ENCODE assay signal across 13 cellular contexts in the genomic region with DNA sequence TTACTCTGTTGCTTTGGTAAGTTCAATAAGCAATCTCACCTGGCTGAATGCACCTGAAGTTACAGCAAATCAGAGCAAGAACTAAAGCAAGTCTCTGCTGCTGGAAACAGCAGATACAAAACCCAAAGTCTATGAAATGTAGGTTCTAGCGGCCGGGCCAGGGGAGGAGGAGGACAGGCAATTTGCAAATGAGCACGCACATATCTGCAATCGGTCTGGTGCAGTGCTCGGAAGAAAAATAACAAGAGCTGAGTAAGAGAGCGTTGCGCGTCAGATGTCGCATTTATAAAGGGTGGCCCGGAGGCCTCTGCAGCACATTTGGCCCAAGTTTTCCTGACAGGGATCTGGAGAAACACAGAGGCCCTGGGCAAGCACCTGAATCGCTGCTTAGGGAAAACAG.
DNase-seq lines count a peak whose midpoint lies in the region; ATAC-seq, FAIRE-seq and TF ChIP-seq lines count a peak whose summit lies in the region.
"Had no signal": no experiment of that assay in that cellular context is flagged by ENCODE, and none has a peak within 500 bp of the region (broad histone marks: within the 10 kb centered on the region; RNA-seq: fewer than 3 reads in every experiment).

No MANE protein-coding gene starts in this region.

- H2AFZ ChIP-seq in PC-9 (no peak overlapping the region), H1 (ENCODE audit: low read length) (no peak overlapping the region)

- DNase-seq in activated T-cell treated with anti-CD3 and anti-CD28 coated beads, Interleukin-2, amount 50 U/mL, for 1 hour = peak; percentile 19
- DNase-seq in activated T-cell treated with anti-CD3 and anti-CD28 coated beads for 4 hours (no peak), PC-9 (no peak), H1 (ENCODE audit: low read depth in 1 of 2, low spot score in 2 of 2) (no peak), GOT3 (lab: John Stamatoyannopoulos, UW) (no peak), glomerular visceral epithelial cell (ENCODE audit: extremely low spot score) (no peak), NCI-H2196 treated with DMSO at 0.1 percent for 48 hours (lab: John Stamatoyannopoulos, UW; ENCODE audit: unreplicated experiment) (no peak)
- no peak for DNase-seq in stimulated activated naive CD8-positive, alpha-beta T cell treated with anti-CD3 and anti-CD28 coated beads, Interleukin-15, amount 100 ng/mL, for 72 hours
- DNase-seq: effector CD4-positive, alpha-beta T cell; MM.1S; NK-92 treated with Interleukin-12 subunit alpha and Interleukin-12 subunit beta, amount 100 ng/mL, for 24 hours; SIG-M5; thyroid gland had no signal

- H3F3A ChIP-seq in PC-9 (ENCODE audit: insufficient read depth, low read depth) = peaks cover 79% of the 10 kb centered on the region

- no peak overlapping the region for H3K9ac ChIP-seq in H1 (replicated peaks in 1 of 4; ENCODE audit: extremely low read depth in 1 of 4, low read depth in 3 of 4, low read length in 3 of 4)

- no peak overlapping the region for H3K4me3 ChIP-seq in PC-9
- H3K4me3 ChIP-seq in H1 (ENCODE audit: extremely low read depth in 1 of 4, insufficient read depth in 2 of 4, low read depth in 3 of 4, low read length in 4 of 4) = no peak overlapping the region
- H3K4me3 ChIP-seq: thyroid gland had no signal

- TF ChIP-seq CTCF in PC-9 (conservative IDR thresholded peaks at IDR 0.05) = no peak
- TF ChIP-seq CTCF in H1 (IDR thresholded peaks at IDR 0.05; ENCODE audit: control extremely low read depth in 1 of 3, insufficient read depth in 1 of 3, low read depth in 1 of 3, low read length in 3 of 3) = no peak

- no peak overlapping the region for H4K91ac ChIP-seq in H1 (replicated peaks; ENCODE audit: insufficient read length, low read length)

- intact Hi-C loops in PC-9 (cut with micrococcal nuclease; ENCODE audit: unreplicated experiment) = no loop called here

- H2BK15ac ChIP-seq in H1 (ENCODE audit: low read length) = no peak overlapping the region

- H3K4me1 ChIP-seq in PC-9 (replicated peaks; ENCODE audit: insufficient read depth) = peaks cover 69% of the 10 kb centered on the region
- H3K4me1 ChIP-seq in H1 (replicated peaks in 1 of 4; ENCODE audit: control insufficient read depth in 3 of 4, insufficient read depth in 4 of 4, low read length in 3 of 4) = peaks cover 2 to 17% (median 6%) of the 10 kb centered on the region in 4 experiments; a peak in 6 of 7 replicates
- H3K4me1 ChIP-seq: thyroid gland had no signal

- H3K4me3 Mint-ChIP-seq in stimulated activated naive CD8-positive, alpha-beta T cell treated with anti-CD3 and anti-CD28 coated beads, Interleukin-15, amount 100 ng/mL, for 72 hours = no peak overlapping the region

- no peak overlapping the region for H2AK5ac ChIP-seq in H1 (ENCODE audit: low read depth, low read length)

- TF ChIP-seq POLR2A in H1 (IDR thresholded peaks at IDR 0.05; ENCODE audit: control extremely low read depth in 1 of 2, low read depth in 2 of 2, low read length in 2 of 2) = no peak

- H3K23me2 ChIP-seq in H1 (ENCODE audit: low read depth, low read length) = no peaks in the 10 kb centered on the region; the same call in 1 of the 2 replicates

- H3K27me3 ChIP-seq in PC-9 (ENCODE audit: insufficient read depth, low read depth) (no peaks in the 10 kb centered on the region), H1 (replicated peaks in 1 of 4; ENCODE audit: control insufficient read depth in 3 of 4, extremely low read depth in 1 of 4, insufficient read depth in 3 of 4, low read length in 3 of 4) (no peaks in the 10 kb centered on the region)
- H3K27me3 ChIP-seq: thyroid gland had no signal

- no peak overlapping the region for H2BK20ac ChIP-seq in H1 (ENCODE audit: low read length)

- H3K14ac ChIP-seq in H1 (ENCODE audit: insufficient read length) = no peak overlapping the region

- no peak overlapping the region for H2BK12ac ChIP-seq in H1 (ENCODE audit: low read depth, low read length)

- no peak overlapping the region for H3K56ac ChIP-seq in H1 (replicated peaks; ENCODE audit: insufficient read length, low read depth, low read length)

- H3K9me3 Mint-ChIP-seq in stimulated activated naive CD8-positive, alpha-beta T cell treated with anti-CD3 and anti-CD28 coated beads, Interleukin-15, amount 100 ng/mL, for 72 hours = no peaks in the 10 kb centered on the region

- no peak for FAIRE-seq in H1 (lab: Jason Lieb, UNC)

- H3K79me2 ChIP-seq in PC-9 (ENCODE audit: low read depth) (peaks cover 94% of the 10 kb centered on the region), H1 (ENCODE audit: control insufficient read depth in 1 of 2, insufficient read depth in 2 of 2, low read length in 2 of 2) (peaks cover 0 to 22% of the 10 kb centered on the region in 2 experiments; a peak in 3 of 4 replicates)

- H3K36me3 ChIP-seq in PC-9 (ENCODE audit: low read depth) (peaks cover 29% of the 10 kb centered on the region), H1 (ENCODE audit: control insufficient read depth in 2 of 4, insufficient read depth in 4 of 4, low read length in 3 of 4) (no peaks in the 10 kb centered on the region)
- H3K36me3 ChIP-seq: thyroid gland had no signal

- peak overlapping the region; percentile 29 to 57 for H3K27ac Mint-ChIP-seq in stimulated activated naive CD8-positive, alpha-beta T cell treated with anti-CD3 and anti-CD28 coated beads, Interleukin-15, amount 100 ng/mL, for 72 hours

- CTCF ChIA-PET in PC-9 (lab: Charles Lee) = no interaction called here
- CTCF ChIA-PET in H1 (lab: Charles Lee; ENCODE audit: partially characterized antibody) = interaction anchor here (0.6 to 1.0 kb wide), 3 partner anchors 22 to 1430 kb away, joined by 3 read pairs; no protein-coding TSS in a partner anchor

- peak overlapping the region; percentile 95 for H3K27ac ChIP-seq in PC-9
- no peak overlapping the region for H3K27ac ChIP-seq in H1 (ENCODE audit: low read depth, low read length)
- H3K27ac ChIP-seq: thyroid gland had no signal

- peak overlapping the region; percentile 81 for H3K4me2 ChIP-seq in PC-9
- no peak overlapping the region for H3K4me2 ChIP-seq in H1 (ENCODE audit: insufficient read depth in 1 of 2, low read depth in 2 of 2, low read length in 2 of 2)

- H3K79me1 ChIP-seq in H1 (ENCODE audit: low read depth, low read length) = peaks cover 4% of the 10 kb centered on the region; the same call in 1 of the 2 replicates

- no peak overlapping the region for H3K18ac ChIP-seq in H1 (ENCODE audit: extremely low read depth, low read length)

- H3K27me3 Mint-ChIP-seq in stimulated activated naive CD8-positive, alpha-beta T cell treated with anti-CD3 and anti-CD28 coated beads, Interleukin-15, amount 100 ng/mL, for 72 hours = no peaks in the 10 kb centered on the region

- no peak for TF ChIP-seq RAD21 in H1 (IDR thresholded peaks at IDR 0.05 in 1 of 2, conservative IDR thresholded peaks at IDR 0.05 in 1 of 2; ENCODE audit: low read depth in 2 of 2, low read length in 2 of 2)

- no peak for TF ChIP-seq EP300 in H1 (IDR thresholded peaks at IDR 0.05; ENCODE audit: borderline replicate concordance in 1 of 2, low read depth in 2 of 2, low read length in 2 of 2)

- H4K5ac ChIP-seq in H1 (ENCODE audit: insufficient read length, low read depth, low read length) = no peak overlapping the region

- POLR2A ChIA-PET in PC-9 (lab: Charles Lee; ENCODE audit: unreplicated experiment) (no interaction called here), H1 (lab: Charles Lee; ENCODE audit: partially characterized antibody) (interaction anchor here (0.7 kb wide), 2 partner anchors 14 to 322 kb away, joined by 3 read pairs; no protein-coding TSS in a partner anchor)

- ATAC-seq in stimulated activated naive CD8-positive, alpha-beta T cell treated with anti-CD3 and anti-CD28 coated beads, Interleukin-15, amount 100 ng/mL, for 72 hours = no peak

- BruUV-seq in PC-9 (replicated peaks; lab: Mats Ljungman, UMichigan) = no TSS peak

- H2BK120ac ChIP-seq in H1 (replicated peaks; ENCODE audit: low read depth, low read length) = no peak overlapping the region

- H2BK5ac ChIP-seq in H1 (ENCODE audit: low read depth, low read length) = no peak overlapping the region

- WGBS in H1 (ENCODE audit: extremely low coverage in 1 of 2, insufficient coverage in 1 of 2, insufficient read length in 1 of 2, insufficient replicate concordance in 2 of 2, low coverage in 1 of 2, low lambda C conversion rate in 2 of 2, missing lambda C conversion rate in 1 of 2), 2 experiments = 94% methylated on average over 11 of the region's 11 CpGs; no CpG with 5 or more reads in 1 of the 2 experiments

- H4K20me1 ChIP-seq in PC-9 (ENCODE audit: insufficient read depth) (no peaks in the 10 kb centered on the region), H1 (replicated peaks in 1 of 2; ENCODE audit: control insufficient read depth in 1 of 2, insufficient read depth in 2 of 2, low read length in 2 of 2) (no peaks in the 10 kb centered on the region)

- no peak overlapping the region for H3K4ac ChIP-seq in H1 (replicated peaks; ENCODE audit: insufficient read length, low read depth, low read length)

- H3K9me3 ChIP-seq in PC-9 (ENCODE audit: insufficient read depth, low read depth) (no peaks in the 10 kb centered on the region), H1 (ENCODE audit: insufficient read depth in 2 of 2, low read depth in 1 of 2, low read length in 1 of 2) (no peaks in the 10 kb centered on the region)
- H3K9me3 ChIP-seq: thyroid gland had no signal

- no peak overlapping the region for H3K23ac ChIP-seq in H1 (ENCODE audit: insufficient read length)

- peaks cover 78% of the 10 kb centered on the region for H3K4me1 Mint-ChIP-seq in stimulated activated naive CD8-positive, alpha-beta T cell treated with anti-CD3 and anti-CD28 coated beads, Interleukin-15, amount 100 ng/mL, for 72 hours

- peak overlapping the region; percentile 1; the same call in 1 of the 2 replicates for H4K8ac ChIP-seq in H1 (ENCODE audit: extremely low read depth, insufficient read depth, low read length)

- H3K9me2 ChIP-seq in PC-9 (ENCODE audit: insufficient read depth) = no peaks in the 10 kb centered on the region

TF ChIP-seq in H1, 55 proteins besides CTCF, POLR2A, EP300 and RAD21 (continues in another document):
- no peak for TF ChIP-seq POLR2AphosphoS5 (IDR thresholded peaks at IDR 0.05; ENCODE audit: low read depth, low read length)
- TF ChIP-seq PHF8 (conservative IDR thresholded peaks at IDR 0.05; ENCODE audit: low read depth, low read length) = no peak
